Comparison of ENCODE assay signal across 11 cellular contexts in genomic region chr3:94226058-94226457, GRCh38.
A peak's percentile ranks its signal among the peaks of the same experiment; 100 is the strongest.
DNase-seq lines count a peak whose midpoint lies in the region; ATAC-seq and TF ChIP-seq lines count a peak whose summit lies in the region.
"Had no signal": no experiment of that assay in that cellular context is flagged by ENCODE, and none has a peak within 500 bp of the region (broad histone marks: within the 10 kb centered on the region; RNA-seq: fewer than 3 reads in every experiment).

No MANE protein-coding gene starts in this region.

- ATAC-seq in HG03354 (IDR thresholded peaks at IDR 0.05; ENCODE audit: poor library complexity, severe bottlenecking, unreplicated experiment), result no peak
- no peak for ATAC-seq in HG03095 (IDR thresholded peaks at IDR 0.05; ENCODE audit: unreplicated experiment)

- DNase-seq in H4 (ENCODE audit: low spot score) (peak; percentile 32), SW 1271 (lab: John Stamatoyannopoulos, UW) (peak; percentile 56 to 59), fibroblast of pulmonary artery (ENCODE audit: low read depth) (peak; percentile 50), skeletal muscle cell (ENCODE audit: low read depth) (peak; percentile 48), HuH-7.5 (ENCODE audit: low spot score) (no peak), nucleus accumbens (lab: John Stamatoyannopoulos, UW) (no peak)
- DNase-seq: erythroblast, GOT3, NCI-H1694 had no signal

- H3K4me3 ChIP-seq in fibroblast of pulmonary artery (replicated peaks; ENCODE audit: low read depth, low read length), result no peak overlapping the region
- H3K4me3 ChIP-seq in skeletal muscle cell (ENCODE audit: low read depth, low read length), result no peak overlapping the region

- TF ChIP-seq CTCF in fibroblast of pulmonary artery (IDR thresholded peaks at IDR 0.05; ENCODE audit: low read length, missing control alignments), result no peak

Comparison
In these comparisons a context has a peak if more than half of its experiments do, and no peak if none do; other contexts are left out.
1. DNase-seq: peak in H4 (single experiment), SW 1271 (2 of 2), fibroblast of pulmonary artery (single experiment) and skeletal muscle cell (single experiment); none in HuH-7.5 (single experiment) and nucleus accumbens (0 of 56).